ENCODE assay signal across 1 cellular context in the genomic region with DNA sequence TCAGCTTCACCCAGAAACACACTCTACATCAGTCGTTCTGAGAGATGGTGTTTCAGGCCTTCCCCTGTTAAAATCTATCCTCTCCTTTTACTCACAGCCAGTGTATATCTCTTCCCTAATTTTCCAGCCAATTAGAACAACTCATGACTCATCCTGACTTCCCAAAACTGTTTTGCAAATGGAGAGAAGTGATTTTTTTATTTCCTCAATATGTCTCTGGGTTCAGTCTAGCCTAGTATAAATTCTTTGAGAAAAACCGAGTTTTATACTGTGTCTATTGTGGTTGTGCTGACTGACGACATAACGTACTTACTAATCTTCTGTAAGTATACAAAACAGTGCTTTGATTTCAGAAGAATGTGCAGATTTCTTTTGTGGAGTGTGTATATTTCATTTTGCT.
TF ChIP-seq lines count a peak whose summit lies in the region.

No MANE protein-coding gene starts in this region.

TF ChIP-seq in IMR-90, 13 proteins besides CTCF, POLR2A, EP300 and RAD21:
- peak; percentile 21; the same call in 1 of the 2 replicates for TF ChIP-seq FOS (IDR thresholded peaks at IDR 0.05; ENCODE audit: low read depth, low read length)
- TF ChIP-seq RFX5 (IDR thresholded peaks at IDR 0.05; ENCODE audit: low read depth, low read length), result no peak
